ENCODE assay signal across 8 cellular contexts in the genomic region with DNA sequence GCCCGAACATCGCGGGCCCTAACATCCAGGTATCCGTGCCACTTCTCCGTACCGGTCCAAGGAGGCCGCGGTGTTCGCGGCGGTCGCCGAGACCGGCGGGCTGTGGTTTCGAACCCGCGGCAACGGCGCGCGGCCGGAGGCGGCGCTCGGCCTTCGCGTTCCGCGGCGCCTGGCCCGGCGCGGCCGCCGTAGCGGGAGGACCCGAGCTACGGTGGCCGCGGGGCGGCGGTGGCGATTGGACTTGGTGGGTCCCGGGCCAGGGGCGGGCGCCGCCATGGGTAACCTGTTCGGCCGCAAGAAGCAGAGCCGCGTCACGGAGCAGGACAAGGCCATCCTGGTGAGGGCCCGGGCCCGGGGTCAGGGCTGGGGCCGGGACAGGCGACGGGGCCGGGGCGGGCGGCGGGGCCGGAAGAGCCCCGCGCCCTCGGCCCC. TPM values are rescaled to one million over a fixed set of nuclear protein-coding genes. Genes with fewer than 3 reads are reported as not detected.
DNase-seq lines count a peak whose midpoint lies in the region; ATAC-seq lines count a peak whose summit lies in the region.

A gene (plus strand): TSS at position 197 of the 432 bp plus-strand sequence. CDS start 78 bp downstream, at position 275.

- ATAC-seq in GM21528 (IDR thresholded peaks at IDR 0.05; ENCODE audit: low FRiP score, unreplicated experiment), result peak; percentile 50
- ATAC-seq in left lobe of liver, result peak; percentile 75
- no peak for ATAC-seq in GM21447 (IDR thresholded peaks at IDR 0.05; ENCODE audit: unreplicated experiment)

- H3K36me3 Mint-ChIP-seq in dendritic cell treated with granulocyte-macrophage colony-stimulating factor and Interleukin-4, amounts not matched to agents 40 ng/mL and 50 ng/mL, for 4 days (ENCODE audit: low read depth), result peaks cover 34% of the 10 kb centered on the region

- peaks cover 23% of the 10 kb centered on the region for H3K27me3 Mint-ChIP-seq in dendritic cell treated with granulocyte-macrophage colony-stimulating factor and Interleukin-4, amounts not matched to agents 40 ng/mL and 50 ng/mL, for 4 days

- no peak within 1 kb of the TSS for H3K27ac Mint-ChIP-seq in dendritic cell treated with granulocyte-macrophage colony-stimulating factor and Interleukin-4, amounts not matched to agents 40 ng/mL and 50 ng/mL, for 4 days

- peak; percentile 68 for DNase-seq in CMK (ENCODE audit: low read depth)
- DNase-seq in NCI-H2171 treated with DMSO at 0.1 percent for 48 hours (lab: John Stamatoyannopoulos, UW), result peak; percentile 45
- peak; percentile 58 to 59 for DNase-seq in activated CD4-positive, alpha-beta T cell treated with anti-CD3 and anti-CD28 coated beads, Interleukin-2, amount 50 U/mL, for 24 hours (ENCODE audit: low read depth in 1 of 2, low spot score in 1 of 2)
- peak; percentile 81 for DNase-seq in left lobe of liver (ENCODE audit: low spot score)
- peak; percentile 65 for DNase-seq in stimulated activated CD4-positive, alpha-beta T cell treated with anti-CD3 and anti-CD28 coated beads, Interleukin-1b, Interleukin-23, amount 100 ng/mL, for 48 hours

- intact Hi-C loops in dendritic cell treated with granulocyte-macrophage colony-stimulating factor and Interleukin-4, amounts not matched to agents 40 ng/mL and 50 ng/mL, for 4 days (cut with micrococcal nuclease), result loop anchor here (5.0 kb wide), 1 partner anchor 41 kb away; no protein-coding TSS in a partner anchor

- peak within 1 kb of the TSS; percentile 73 for H3K4me3 Mint-ChIP-seq in dendritic cell treated with granulocyte-macrophage colony-stimulating factor and Interleukin-4, amounts not matched to agents 40 ng/mL and 50 ng/mL, for 4 days

- no peaks in the 10 kb centered on the region for H3K9me3 Mint-ChIP-seq in dendritic cell treated with granulocyte-macrophage colony-stimulating factor and Interleukin-4, amounts not matched to agents 40 ng/mL and 50 ng/mL, for 4 days

- peaks cover 46% of the 10 kb centered on the region for H3K4me1 Mint-ChIP-seq in dendritic cell treated with granulocyte-macrophage colony-stimulating factor and Interleukin-4, amounts not matched to agents 40 ng/mL and 50 ng/mL, for 4 days (ENCODE audit: low read depth)

RNA-seq across cellular contexts. Expression of the gene that starts here (rescaled TPM):
- 16.5 TPM for total RNA-seq in left lobe of liver
